15 cellular contexts compared by ENCODE assay signal in the genomic region with DNA sequence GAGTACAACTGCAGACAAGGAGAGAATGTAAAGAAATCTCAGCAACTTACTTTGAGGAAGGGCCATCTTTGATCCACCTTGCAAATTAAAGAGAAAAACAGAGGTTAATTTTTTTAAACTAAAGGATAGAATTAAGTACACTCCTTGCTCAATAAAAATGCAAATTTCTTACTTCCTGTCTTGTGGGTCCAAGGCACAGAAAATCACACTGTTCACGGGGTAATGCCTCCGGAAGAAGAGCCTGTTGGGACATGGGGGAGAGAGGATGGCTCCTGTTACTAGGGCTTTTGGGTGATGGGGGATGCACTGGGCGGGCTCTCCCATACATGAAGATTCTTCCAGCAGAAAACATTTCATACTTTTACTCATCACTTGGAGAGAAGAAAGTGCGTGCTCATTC.
DNase-seq lines count a peak whose midpoint lies in the region; ATAC-seq and TF ChIP-seq lines count a peak whose summit lies in the region.
"Had no signal": no experiment of that assay in that cellular context is flagged by ENCODE, and none has a peak within 500 bp of the region (broad histone marks: within the 10 kb centered on the region; RNA-seq: fewer than 3 reads in every experiment).

No MANE protein-coding gene starts in this region.

- peaks cover 61% of the 10 kb centered on the region for H3K36me3 ChIP-seq in BLaER1

- H3K27ac ChIP-seq in BLaER1 = no peak overlapping the region
- H3K27ac ChIP-seq in H9 (ENCODE audit: insufficient read length, low read depth, low read length) = no peak overlapping the region
- H3K27ac ChIP-seq: C4-2B, GM23248, KMS-11 had no signal

- no peak overlapping the region for H2BK15ac ChIP-seq in H9 (ENCODE audit: low read depth, low read length)

- peaks cover 14% of the 10 kb centered on the region for H3K4me1 ChIP-seq in BLaER1
- H3K4me1 ChIP-seq in H9 (ENCODE audit: insufficient read depth, low read length) = no peaks in the 10 kb centered on the region

- no peak overlapping the region for H3K4me3 Mint-ChIP-seq in H9
- no peak overlapping the region for H3K4me3 Mint-ChIP-seq in chondrocyte (ENCODE audit: unreplicated experiment)
- H3K4me3 Mint-ChIP-seq in stimulated activated memory B cell treated with anti-CD40 and anti-IgM and Interleukin-4, amounts not matched to agents 10 μg/mL and 1 μg/mL and 100 μg/mL, for 72 hours = no peak overlapping the region
- H3K4me3 Mint-ChIP-seq: CD8-positive, alpha-beta memory T cell had no signal

- no CpG with 5 or more reads among the region's 4 CpGs for WGBS in H9 (ENCODE audit: extremely low coverage, insufficient read length, low lambda C conversion rate)

- H2BK12ac ChIP-seq in H9 (ENCODE audit: insufficient read length, low read depth, low read length) = no peak overlapping the region

- H3K27ac Mint-ChIP-seq in H9 (peak overlapping the region in 2 of 3 experiments; percentile 1 to 8; a peak in 1 of 7 replicates), chondrocyte (ENCODE audit: unreplicated experiment) (peak overlapping the region; percentile 39)
- H3K27ac Mint-ChIP-seq in stimulated activated memory B cell treated with anti-CD40 and anti-IgM and Interleukin-4, amounts not matched to agents 10 μg/mL and 1 μg/mL and 100 μg/mL, for 72 hours = peak overlapping the region; percentile 19
- H3K27ac Mint-ChIP-seq: CD8-positive, alpha-beta memory T cell had no signal

- no peak overlapping the region for H4K8ac ChIP-seq in H9 (replicated peaks; ENCODE audit: insufficient read length, low read depth, low read length)

- H3K36me3 Mint-ChIP-seq in H9 (ENCODE audit: insufficient read depth in 1 of 3, low read depth in 3 of 3) = peaks cover 9 to 15% (median 14%) of the 10 kb centered on the region in 3 experiments; a peak in 6 of 7 replicates
- peaks cover 70% of the 10 kb centered on the region for H3K36me3 Mint-ChIP-seq in chondrocyte (ENCODE audit: low read depth)
- peaks cover 68% of the 10 kb centered on the region for H3K36me3 Mint-ChIP-seq in stimulated activated memory B cell treated with anti-CD40 and anti-IgM and Interleukin-4, amounts not matched to agents 10 μg/mL and 1 μg/mL and 100 μg/mL, for 72 hours
- H3K36me3 Mint-ChIP-seq: CD8-positive, alpha-beta memory T cell had no signal

- H3K27me3 Mint-ChIP-seq in H9 (ENCODE audit: low read depth) (no peaks in the 10 kb centered on the region), chondrocyte (ENCODE audit: low read depth) (no peaks in the 10 kb centered on the region)
- H3K27me3 Mint-ChIP-seq in stimulated activated memory B cell treated with anti-CD40 and anti-IgM and Interleukin-4, amounts not matched to agents 10 μg/mL and 1 μg/mL and 100 μg/mL, for 72 hours = no peaks in the 10 kb centered on the region
- H3K27me3 Mint-ChIP-seq: CD8-positive, alpha-beta memory T cell had no signal

- H3K18ac ChIP-seq in H9 (ENCODE audit: insufficient read length, low read depth, low read length) = no peak overlapping the region

- no peaks in the 10 kb centered on the region for H3K23me2 ChIP-seq in H9 (ENCODE audit: insufficient read length, low read depth, low read length, poor library complexity, severe bottlenecking)

- H2BK20ac ChIP-seq in H9 (ENCODE audit: low read depth, low read length, poor library complexity, severe bottlenecking) = no peak overlapping the region

- no peak overlapping the region for H3T11ph ChIP-seq in H9 (ENCODE audit: low read length)

- H3K27me3 ChIP-seq in BLaER1 (no peaks in the 10 kb centered on the region), H9 (ENCODE audit: insufficient read depth, low read length) (no peaks in the 10 kb centered on the region)

- H2AK5ac ChIP-seq in H9 (ENCODE audit: insufficient read length, low read length) = no peak overlapping the region

- H3K4me3 ChIP-seq in BLaER1 = no peak overlapping the region
- H3K4me3 ChIP-seq: GM23248 had no signal

- no peaks in the 10 kb centered on the region for H4K20me1 ChIP-seq in BLaER1
- H4K20me1 ChIP-seq in H9 (ENCODE audit: control insufficient read depth, insufficient read depth, insufficient read length) = no peaks in the 10 kb centered on the region

- H3K56ac ChIP-seq in H9 (ENCODE audit: insufficient read length, low read depth, low read length) = no peak overlapping the region

- H3K4me2 ChIP-seq in BLaER1 = peak overlapping the region; percentile 23
- H3K4me2 ChIP-seq in H9 (ENCODE audit: insufficient read depth, insufficient read length, low read length) = no peak overlapping the region
- H3K4me2 ChIP-seq: KMS-11 had no signal

- H2BK120ac ChIP-seq in H9 (ENCODE audit: low read depth, low read length, poor library complexity, severe bottlenecking) = no peak overlapping the region

- no peaks in the 10 kb centered on the region for H3K9me3 Mint-ChIP-seq in H9
- no peaks in the 10 kb centered on the region for H3K9me3 Mint-ChIP-seq in chondrocyte (ENCODE audit: low read depth)
- no peaks in the 10 kb centered on the region for H3K9me3 Mint-ChIP-seq in stimulated activated memory B cell treated with anti-CD40 and anti-IgM and Interleukin-4, amounts not matched to agents 10 μg/mL and 1 μg/mL and 100 μg/mL, for 72 hours

- H2BK5ac ChIP-seq in H9 (ENCODE audit: insufficient read length, low read length) = no peak overlapping the region

- H3K79me1 ChIP-seq in H9 (ENCODE audit: insufficient read depth, low read depth, low read length, poor library complexity, severe bottlenecking) = no peaks in the 10 kb centered on the region

- no peaks in the 10 kb centered on the region for H3K79me2 ChIP-seq in H9 (ENCODE audit: insufficient read depth, low read length)

- H4K91ac ChIP-seq in H9 (ENCODE audit: insufficient read length, low read depth, low read length) = no peak overlapping the region

- no peak overlapping the region for H2AFZ ChIP-seq in H9 (ENCODE audit: low read length)
- H2AFZ ChIP-seq: GM23248 had no signal

- DNase-seq in H9 (no peak), chondrocyte (ENCODE audit: low spot score) (no peak), NCI-H446 treated with DMSO at 0.1 percent for 48 hours (lab: John Stamatoyannopoulos, UW) (no peak), SKM-1 treated with dmso at 0.1 percent for 144 hours (lab: John Stamatoyannopoulos, UW; ENCODE audit: unreplicated experiment) (no peak), NAMALWA (ENCODE audit: low spot score) (no peak)
- DNase-seq: 8988T; AML-193; CD8-positive, alpha-beta memory T cell; GM23248; H7 had no signal

- no peak overlapping the region for H3K4ac ChIP-seq in H9 (ENCODE audit: low read depth, low read length)

- TF ChIP-seq CTCF in H9 (conservative IDR thresholded peaks at IDR 0.05) = no peak
- TF ChIP-seq CTCF in chondrocyte (IDR thresholded peaks at IDR 0.05) = no peak

- H3K23ac ChIP-seq in H9 (ENCODE audit: insufficient read length, low read depth, low read length) = no peak overlapping the region

- H3K9me3 ChIP-seq in BLaER1 = peaks cover 7% of the 10 kb centered on the region
- H3K9me3 ChIP-seq in H9 (ENCODE audit: control insufficient read depth, low read depth, low read length) = no peaks in the 10 kb centered on the region
- H3K9me3 ChIP-seq: Caco-2 had no signal

- H3K14ac ChIP-seq in H9 (ENCODE audit: insufficient read depth, low read length) = no peak overlapping the region

- H4K5ac ChIP-seq in H9 (ENCODE audit: insufficient read length, low read depth, low read length) = no peak overlapping the region

- H3K9ac ChIP-seq in BLaER1 (no peak overlapping the region), H9 (ENCODE audit: extremely low read depth, insufficient read length, low read length) (no peak overlapping the region)
- H3K9ac ChIP-seq: GM23248, KMS-11 had no signal

- H3K4me1 Mint-ChIP-seq in H9 = no peaks in the 10 kb centered on the region
- peaks cover 2% of the 10 kb centered on the region for H3K4me1 Mint-ChIP-seq in chondrocyte (ENCODE audit: low read depth)
- peaks cover 12% of the 10 kb centered on the region for H3K4me1 Mint-ChIP-seq in stimulated activated memory B cell treated with anti-CD40 and anti-IgM and Interleukin-4, amounts not matched to agents 10 μg/mL and 1 μg/mL and 100 μg/mL, for 72 hours
- H3K4me1 Mint-ChIP-seq: CD8-positive, alpha-beta memory T cell had no signal

- no peak for ATAC-seq in stimulated activated memory B cell treated with anti-CD40 and anti-IgM and Interleukin-4, amounts not matched to agents 10 μg/mL and 1 μg/mL and 100 μg/mL, for 72 hours
